10 cellular contexts compared by ENCODE assay signal in genomic region chr5:6705088-6705487, GRCh38. TPM values are rescaled to one million over a fixed set of nuclear protein-coding genes. Genes with fewer than 3 reads are reported as not detected.
DNase-seq lines count a peak whose midpoint lies in the region; ATAC-seq and TF ChIP-seq lines count a peak whose summit lies in the region.
"Had no signal": no experiment of that assay in that cellular context is flagged by ENCODE, and none has a peak within 500 bp of the region (broad histone marks: within the 10 kb centered on the region; RNA-seq: fewer than 3 reads in every experiment).

No MANE protein-coding gene starts in this region.

- H3F3A ChIP-seq in GM23338 (replicated peaks; ENCODE audit: low read depth) = no peaks in the 10 kb centered on the region

- no peaks in the 10 kb centered on the region for H3K79me2 ChIP-seq in GM23338 (replicated peaks; ENCODE audit: insufficient read depth)

- H3K4me3 Mint-ChIP-seq in osteocyte (ENCODE audit: unreplicated experiment) (no peak overlapping the region), GM23338 (no peak overlapping the region)

- TF ChIP-seq CTCF in osteocyte (IDR thresholded peaks at IDR 0.05) (no peak), GM23338 (conservative IDR thresholded peaks at IDR 0.05; ENCODE audit: low read depth in 2 of 2) (no peak)

- H3K36me3 Mint-ChIP-seq in osteocyte (ENCODE audit: unreplicated experiment) (no peaks in the 10 kb centered on the region), GM23338 (ENCODE audit: low read depth) (no peaks in the 10 kb centered on the region; the same call in 2 of the 3 replicates)

- no peaks in the 10 kb centered on the region for H4K20me1 ChIP-seq in GM23338 (replicated peaks; ENCODE audit: insufficient read depth)

- no peak overlapping the region for H3K4me3 ChIP-seq in GM23338
- no peak overlapping the region for H3K4me3 ChIP-seq in HAP-1

- H3K27me3 ChIP-seq in GM23338 (ENCODE audit: insufficient read depth) = no peaks in the 10 kb centered on the region
- no peaks in the 10 kb centered on the region for H3K27me3 ChIP-seq in HAP-1 (ENCODE audit: low read depth)

- H3K27ac Mint-ChIP-seq in osteocyte (ENCODE audit: unreplicated experiment) = peak overlapping the region; percentile 92
- no peak overlapping the region for H3K27ac Mint-ChIP-seq in GM23338

- ATAC-seq in GM18868 (IDR thresholded peaks at IDR 0.05; ENCODE audit: unreplicated experiment) (peak; percentile 80), HG02623 (IDR thresholded peaks at IDR 0.05; ENCODE audit: unreplicated experiment) (peak; percentile 79), GM23338 (no peak)

- DNase-seq in SIG-M5 (lab: John Stamatoyannopoulos, UW) = peak; percentile 47
- peak; percentile 51 for DNase-seq in osteocyte (ENCODE audit: extremely low spot score, unreplicated experiment)
- DNase-seq in GM23338 (ENCODE audit: low spot score) = no peak
- DNase-seq in mesenteric fat pad (ENCODE audit: low spot score) = no peak
- no peak for DNase-seq in C1 segment of cervical spinal cord (lab: John Stamatoyannopoulos, UW)
- DNase-seq in HAP-1 (ENCODE audit: low spot score in 2 of 2) = no peak
- DNase-seq: activated naive CD4-positive, alpha-beta T cell; NCI-H2171 had no signal

- H3K36me3 ChIP-seq in GM23338 (ENCODE audit: insufficient read depth) (no peaks in the 10 kb centered on the region), HAP-1 (replicated peaks) (no peaks in the 10 kb centered on the region)

- H3K9me2 ChIP-seq in GM23338 (ENCODE audit: insufficient read depth) = no peaks in the 10 kb centered on the region

- H3K27me3 Mint-ChIP-seq in osteocyte (ENCODE audit: unreplicated experiment) = peaks cover 2% of the 10 kb centered on the region
- no peaks in the 10 kb centered on the region for H3K27me3 Mint-ChIP-seq in GM23338 (ENCODE audit: insufficient read depth, low read depth, poor library complexity)

- H3K4me1 ChIP-seq in GM23338 (ENCODE audit: insufficient read depth) = peaks cover 13% of the 10 kb centered on the region; the same call in 1 of the 2 replicates
- H3K4me1 ChIP-seq in HAP-1 = no peaks in the 10 kb centered on the region

- in situ Hi-C loops in HAP-1 (cut with MboI; ENCODE audit: low sequenced_read_pairs) = no loop called here

- no peaks in the 10 kb centered on the region for H3K9me3 ChIP-seq in HAP-1

- H3K4me2 ChIP-seq in GM23338 = no peak overlapping the region

- H3K9me3 Mint-ChIP-seq in osteocyte (ENCODE audit: unreplicated experiment) = no peaks in the 10 kb centered on the region
- no peaks in the 10 kb centered on the region for H3K9me3 Mint-ChIP-seq in GM23338

- no peak overlapping the region for H2AFZ ChIP-seq in GM23338

- H3K27ac ChIP-seq in GM23338 (ENCODE audit: low read depth) = no peak overlapping the region

- H3K4me1 Mint-ChIP-seq in osteocyte (ENCODE audit: unreplicated experiment) (peaks cover 35% of the 10 kb centered on the region), GM23338 (peaks cover 17% of the 10 kb centered on the region)

TF ChIP-seq in GM23338, 12 proteins besides CTCF, POLR2A, EP300 and RAD21 (continues in another document):
- TF ChIP-seq POLR2AphosphoS5 (IDR thresholded peaks at IDR 0.05; ENCODE audit: low read depth) (no peak), CREB1 (CRISPR knock-in tag; IDR thresholded peaks at IDR 0.05; ENCODE audit: low read depth) (no peak), ZNF114 (CRISPR knock-in tag; IDR thresholded peaks at IDR 0.05) (no peak), ZNF331 (CRISPR knock-in tag; IDR thresholded peaks at IDR 0.05; ENCODE audit: low read depth) (no peak), ETS1 (IDR thresholded peaks at IDR 0.05) (no peak), JUNB (IDR thresholded peaks at IDR 0.05; ENCODE audit: unreplicated experiment) (no peak), REST (IDR thresholded peaks at IDR 0.05; ENCODE audit: unreplicated experiment) (no peak), EZH2 (IDR thresholded peaks at IDR 0.05; ENCODE audit: low read depth, unreplicated experiment) (no peak), STAT1 (IDR thresholded peaks at IDR 0.05; ENCODE audit: unreplicated experiment) (no peak), EZH2phosphoT487 (IDR thresholded peaks at IDR 0.05; ENCODE audit: unreplicated experiment) (no peak), NANOG (IDR thresholded peaks at IDR 0.05; ENCODE audit: borderline replicate concordance) (no peak)

RNA-seq across cellular contexts. Expression of gene TENT4A, which starts 8.1 kb away (rescaled TPM):
- total RNA-seq in osteocyte = 21.3 and 21.6 TPM in 2 replicates
- total RNA-seq in GM23338 (2014; rRNA removed; shearing (Covaris generic)) = 20.2 and 24.0 TPM in 2 replicates
- polyA plus RNA-seq in GM23338 (2016; fragmentation: Nextera tagmentation; extraction: Ambion mirVana) = 5.2 and 5.3 TPM in 2 replicates
- total RNA-seq in mesenteric fat pad = 29.8 TPM

Comparison
In these comparisons a context has a peak if more than half of its experiments do, and no peak if none do; other contexts are left out.
1. DNase-seq: peak in SIG-M5 (single experiment) and osteocyte (single experiment); none in GM23338 (single experiment), mesenteric fat pad (single experiment), C1 segment of cervical spinal cord (0 of 14) and HAP-1 (0 of 2).